In genomic region chr17:8150194-8151119, GRCh38 we compare ENCODE assay signal across 8 cellular contexts.
DNase-seq lines count a peak whose midpoint lies in the region; ATAC-seq and FAIRE-seq lines count a peak whose summit lies in the region.
"Had no signal": no experiment of that assay in that cellular context is flagged by ENCODE, and none has a peak within 500 bp of the region (broad histone marks: within the 10 kb centered on the region; RNA-seq: fewer than 3 reads in every experiment).

No MANE protein-coding gene starts in this region.

- no peak overlapping the region for H3K4me3 ChIP-seq in endocrine pancreas (ENCODE audit: control insufficient read depth, insufficient read depth, low read length)

- peaks cover 5% of the 10 kb centered on the region for H3K4me1 ChIP-seq in endocrine pancreas (ENCODE audit: control insufficient read depth, insufficient read depth, low read length)

- H3K4me3 Mint-ChIP-seq in stimulated activated naive B cell treated with anti-CD40 and anti-IgM and Interleukin-4, amounts not matched to agents 10 μg/mL and 1 μg/mL and 100 μg/mL, for 72 hours: peak overlapping the region; percentile 90 to 92

- peaks cover 5 to 37% of the 10 kb centered on the region in 2 donors for H3K4me1 Mint-ChIP-seq in stimulated activated naive B cell treated with anti-CD40 and anti-IgM and Interleukin-4, amounts not matched to agents 10 μg/mL and 1 μg/mL and 100 μg/mL, for 72 hours

- no peak for FAIRE-seq in urothelium cell line (lab: Jason Lieb, UNC)
- FAIRE-seq: A204.1 had no signal

- H3K36me3 Mint-ChIP-seq in stimulated activated naive B cell treated with anti-CD40 and anti-IgM and Interleukin-4, amounts not matched to agents 10 μg/mL and 1 μg/mL and 100 μg/mL, for 72 hours: peaks cover 35 to 49% of the 10 kb centered on the region in 2 donors

- no peaks in the 10 kb centered on the region for H3K9me3 Mint-ChIP-seq in stimulated activated naive B cell treated with anti-CD40 and anti-IgM and Interleukin-4, amounts not matched to agents 10 μg/mL and 1 μg/mL and 100 μg/mL, for 72 hours

- peak overlapping the region; percentile 23 for H3K9ac ChIP-seq in endocrine pancreas (ENCODE audit: control insufficient read depth, insufficient read depth, low read length)

- H3K36me3 ChIP-seq in endocrine pancreas (ENCODE audit: control insufficient read depth, insufficient read depth, low read length): peaks cover 29% of the 10 kb centered on the region

- H3K27me3 Mint-ChIP-seq in stimulated activated naive B cell treated with anti-CD40 and anti-IgM and Interleukin-4, amounts not matched to agents 10 μg/mL and 1 μg/mL and 100 μg/mL, for 72 hours: no peaks in the 10 kb centered on the region

- H3K27ac Mint-ChIP-seq in stimulated activated naive B cell treated with anti-CD40 and anti-IgM and Interleukin-4, amounts not matched to agents 10 μg/mL and 1 μg/mL and 100 μg/mL, for 72 hours: peak overlapping the region; percentile 94

- DNase-seq in NCI-H146 (lab: John Stamatoyannopoulos, UW) (peak; percentile 33), NCI-H146 treated with DMSO at 0.1 percent for 48 hours (lab: John Stamatoyannopoulos, UW; ENCODE audit: unreplicated experiment) (no peak), urothelium cell line (ENCODE audit: low spot score) (no peak), NCI-H526 treated with DMSO at 0.1 percent for 48 hours (lab: John Stamatoyannopoulos, UW) (no peak)
- DNase-seq in stimulated activated naive B cell treated with anti-CD40 and anti-IgM and Interleukin-4, amounts not matched to agents 10 μg/mL and 1 μg/mL and 100 μg/mL, for 72 hours: no peak

- H3K27me3 ChIP-seq in endocrine pancreas (ENCODE audit: control insufficient read depth, insufficient read depth, low read length): no peaks in the 10 kb centered on the region

- H3K9me3 ChIP-seq in endocrine pancreas (ENCODE audit: control insufficient read depth, low read length): no peaks in the 10 kb centered on the region

- ATAC-seq in stimulated activated naive B cell treated with anti-CD40 and anti-IgM and Interleukin-4, amounts not matched to agents 10 μg/mL and 1 μg/mL and 100 μg/mL, for 72 hours (replicated peaks): no peak
- ATAC-seq: Panc1 had no signal
